Comparison of ENCODE assay signal across 32 cellular contexts in the genomic region with DNA sequence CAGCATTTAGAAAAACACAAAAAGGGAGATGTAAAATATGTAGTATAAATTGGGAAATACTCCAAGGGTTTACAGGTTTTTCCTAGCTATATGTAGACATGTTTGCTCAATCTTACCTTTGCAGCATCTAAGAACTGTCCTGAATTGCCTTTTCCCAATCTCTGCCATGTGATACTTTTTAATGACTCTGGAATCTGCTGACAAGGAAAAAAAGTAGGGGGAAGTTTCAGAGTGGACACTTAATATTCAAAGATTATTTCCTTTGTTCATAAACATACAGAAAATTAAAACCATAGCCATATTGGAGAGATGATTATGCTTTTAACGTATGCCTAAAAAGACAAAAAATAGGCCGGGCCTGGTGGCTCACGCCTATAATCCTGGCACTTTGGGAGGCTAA.
"Had no signal": no experiment of that assay in that cellular context is flagged by ENCODE, and none has a peak within 500 bp of the region (broad histone marks: within the 10 kb centered on the region; RNA-seq: fewer than 3 reads in every experiment).

No MANE protein-coding gene starts in this region.

- ATAC-seq: activated CD4-positive, CD25-positive, alpha-beta regulatory T cell treated with anti-CD3 and anti-CD28 coated beads, Interleukin-2, amount 50 U/mL, for 24 hours; activated CD8-positive, alpha-beta memory T cell treated with anti-CD3 and anti-CD28 coated beads, Interleukin-2, amount 10 ng/mL, durations not matched to agents 7 days and 5 days; activated CD8-positive, alpha-beta T cell treated with anti-CD3 and anti-CD28 coated beads, Interleukin-2, amount 10 ng/mL, durations not matched to agents 7 days and 5 days; activated naive CD8-positive, alpha-beta T cell treated with anti-CD3 and anti-CD28 coated beads, Interleukin-2, amount 50 U/mL, for 24 hours; effector memory CD8-positive, alpha-beta T cell; foreskin keratinocyte; gastrocnemius medialis; heart left ventricle; T-helper 17 cell had no signal

- H3K27me3 ChIP-seq: adrenal gland, ascending aorta, brain microvascular endothelial cell, esophagus muscularis mucosa, foreskin keratinocyte, gastrocnemius medialis, heart left ventricle had no signal

- DNase-seq: activated B cell treated with CpG ODN at 0.5 μM for 24 hours; activated CD4-positive, alpha-beta T cell treated with anti-CD3 and anti-CD28 coated beads for 48 hours; activated CD4-positive, alpha-beta T cell treated with anti-CD3 and anti-CD28 coated beads, Interleukin-2, amount 50 U/mL, for 1 hour; activated CD4-positive, alpha-beta T cell treated with anti-CD3 and anti-CD28 coated beads, Interleukin-2, amount 50 U/mL, for 48 hours; activated CD8-positive, alpha-beta memory T cell treated with anti-CD3 and anti-CD28 coated beads, Interleukin-2, amount 10 ng/mL, durations not matched to agents 7 days and 5 days; activated CD8-positive, alpha-beta memory T cell treated with anti-CD3 and anti-CD28 coated beads, Interleukin-2, amount 50 U/mL, for 4 hours; activated CD8-positive, alpha-beta T cell treated with anti-CD3 and anti-CD28 coated beads, Interleukin-2, amount 10 ng/mL, durations not matched to agents 7 days and 5 days; activated effector memory CD4-positive, alpha-beta T cell treated with anti-CD3 and anti-CD28 coated beads, Interleukin-2, amount 50 U/mL, for 16 hours; activated naive CD4-positive, alpha-beta T cell treated with anti-CD3 and anti-CD28 coated beads for 36 hours; activated naive CD8-positive, alpha-beta T cell treated with anti-CD3 and anti-CD28 coated beads for 36 hours; activated naive CD8-positive, alpha-beta T cell treated with anti-CD3 and anti-CD28 coated beads, Interleukin-2, amount 50 U/mL, for 24 hours; activated T-cell treated with anti-CD3 and anti-CD28 coated beads, Interleukin-2, amount 50 U/mL, for 1 hour; activated T-cell treated with anti-CD3 and anti-CD28 coated beads, Interleukin-2, amount 50 U/mL, for 48 hours; adrenal gland; amygdala; brain microvascular endothelial cell; cortex of kidney; dermis blood vessel endothelial cell; effector CD4-positive, alpha-beta T cell; effector memory CD8-positive, alpha-beta T cell; erythroblast; foreskin keratinocyte; gastrocnemius medialis; glutamatergic neuron; heart left ventricle; T-helper 17 cell; T1000; WERI-Rb-1 had no signal

- H3K9me3 ChIP-seq: adrenal gland, ascending aorta, esophagus muscularis mucosa, gastrocnemius medialis, heart left ventricle had no signal

- H3K27ac ChIP-seq: adrenal gland, ascending aorta, brain microvascular endothelial cell, esophagus muscularis mucosa, foreskin keratinocyte, gastrocnemius medialis, heart left ventricle, WERI-Rb-1 had no signal

- H3K4me3 ChIP-seq: adrenal gland, ascending aorta, esophagus muscularis mucosa, gastrocnemius medialis, heart left ventricle had no signal

- FAIRE-seq: bronchial epithelial cell had no signal

- H3K4me1 ChIP-seq: adrenal gland, ascending aorta, esophagus muscularis mucosa, foreskin keratinocyte, gastrocnemius medialis had no signal

- H3K36me3 ChIP-seq: adrenal gland, ascending aorta, brain microvascular endothelial cell, esophagus muscularis mucosa, gastrocnemius medialis, WERI-Rb-1 had no signal
